ENCODE assay signal across 12 cellular contexts in the genomic region with DNA sequence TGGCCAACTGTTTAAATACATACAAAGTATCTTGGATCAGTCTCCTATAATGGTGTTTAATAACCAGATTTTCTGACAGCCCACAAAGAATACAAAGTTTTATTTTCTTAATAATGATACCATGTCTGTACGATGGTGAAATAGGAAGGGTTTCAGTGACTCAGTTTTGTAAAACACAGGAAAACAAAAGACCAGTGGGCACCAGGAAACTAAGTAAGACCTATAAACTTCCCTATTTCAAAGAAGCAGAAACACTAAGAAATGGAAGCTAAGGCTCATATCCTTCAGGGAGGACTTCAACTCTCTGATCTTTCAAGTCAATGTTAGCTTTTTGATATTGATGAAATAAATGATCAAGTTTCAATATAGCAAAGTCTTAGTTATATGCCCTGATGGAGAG.
DNase-seq lines count a peak whose midpoint lies in the region; ATAC-seq, FAIRE-seq and TF ChIP-seq lines count a peak whose summit lies in the region.
"Had no signal": no experiment of that assay in that cellular context is flagged by ENCODE, and none has a peak within 500 bp of the region (broad histone marks: within the 10 kb centered on the region; RNA-seq: fewer than 3 reads in every experiment).

No MANE protein-coding gene starts in this region.

- H3K79me2 ChIP-seq in SK-N-SH (ENCODE audit: insufficient read depth) = no peaks in the 10 kb centered on the region
- H3K79me2 ChIP-seq in astrocyte (ENCODE audit: insufficient read depth, low read length) = no peaks in the 10 kb centered on the region

- 94% methylated on average over 1 of the region's 1 CpG for WGBS in SK-N-SH (ENCODE audit: low lambda C conversion rate)

- H3K27me3 Mint-ChIP-seq in astrocyte (ENCODE audit: low read depth, unreplicated experiment) (no peaks in the 10 kb centered on the region), osteocyte (ENCODE audit: unreplicated experiment) (no peaks in the 10 kb centered on the region), progenitor cell of endocrine pancreas (no peaks in the 10 kb centered on the region)

- H3K4me2 ChIP-seq in SK-N-SH (no peak overlapping the region), astrocyte (ENCODE audit: low read length) (peak overlapping the region; percentile 7)

- no peak for FAIRE-seq in astrocyte (lab: Jason Lieb, UNC)

- no peaks in the 10 kb centered on the region for H3K27me3 ChIP-seq in SK-N-SH (ENCODE audit: insufficient read depth)
- no peaks in the 10 kb centered on the region for H3K27me3 ChIP-seq in astrocyte (ENCODE audit: insufficient read depth, low read length)
- H3K27me3 ChIP-seq: sigmoid colon had no signal

- TF ChIP-seq RAD21 in SK-N-SH (IDR thresholded peaks at IDR 0.05; ENCODE audit: low read length) = no peak

- no peaks in the 10 kb centered on the region for H3K9me3 Mint-ChIP-seq in astrocyte (ENCODE audit: unreplicated experiment)
- peaks cover 5% of the 10 kb centered on the region for H3K9me3 Mint-ChIP-seq in osteocyte (ENCODE audit: unreplicated experiment)
- H3K9me3 Mint-ChIP-seq in progenitor cell of endocrine pancreas (ENCODE audit: low read depth) = peaks cover 7% of the 10 kb centered on the region

- H3F3A ChIP-seq in SK-N-SH (replicated peaks; ENCODE audit: insufficient read depth) = peaks cover 10% of the 10 kb centered on the region

- H3K36me3 Mint-ChIP-seq in astrocyte (ENCODE audit: low read depth, unreplicated experiment) (no peaks in the 10 kb centered on the region), osteocyte (ENCODE audit: unreplicated experiment) (no peaks in the 10 kb centered on the region), progenitor cell of endocrine pancreas (ENCODE audit: insufficient read depth) (no peaks in the 10 kb centered on the region)

- ATAC-seq in SK-N-SH treated with all-trans-retinoic acid at 6 μM for 48 hours (no peak), HG02759 (IDR thresholded peaks at IDR 0.05; ENCODE audit: unreplicated experiment) (no peak)

- H3K9me3 ChIP-seq in SK-N-SH = no peaks in the 10 kb centered on the region
- H3K9me3 ChIP-seq in astrocyte (ENCODE audit: insufficient read depth, low read depth, low read length) = no peaks in the 10 kb centered on the region
- H3K9me3 ChIP-seq: sigmoid colon had no signal

- H3K4me1 ChIP-seq in SK-N-SH (ENCODE audit: control insufficient read depth in 1 of 2, insufficient read depth in 2 of 2, low read depth in 1 of 2, low read length in 1 of 2) (peaks cover 8 to 28% of the 10 kb centered on the region in 2 experiments), astrocyte (ENCODE audit: insufficient read depth, low read length) (peaks cover 18% of the 10 kb centered on the region)

- CTCF ChIA-PET in SK-N-SH (lab: Yijun Ruan, JAX) = interaction anchor here (1.0 kb wide), 1 partner anchor 20 kb away, joined by 3 read pairs; no protein-coding TSS in a partner anchor

- H3K4me1 Mint-ChIP-seq in astrocyte (ENCODE audit: low read depth, unreplicated experiment) (peaks cover 11% of the 10 kb centered on the region), osteocyte (ENCODE audit: unreplicated experiment) (peaks cover 10% of the 10 kb centered on the region), progenitor cell of endocrine pancreas (ENCODE audit: low read depth) (peaks cover 9% of the 10 kb centered on the region)

- no peak for TF ChIP-seq CTCF in SK-N-SH (IDR thresholded peaks at IDR 0.05)
- TF ChIP-seq CTCF in astrocyte (IDR thresholded peaks at IDR 0.05; ENCODE audit: insufficient read depth, low read depth, low read length) = no peak
- no peak for TF ChIP-seq CTCF in osteocyte (IDR thresholded peaks at IDR 0.05)
- TF ChIP-seq CTCF in progenitor cell of endocrine pancreas (IDR thresholded peaks at IDR 0.05; ENCODE audit: unreplicated experiment) = no peak

- H3K9ac ChIP-seq in SK-N-SH (no peak overlapping the region), astrocyte (ENCODE audit: low read length) (no peak overlapping the region)

- H2AFZ ChIP-seq in SK-N-SH (ENCODE audit: low read depth) (peak overlapping the region; percentile 54; the same call in 1 of the 2 replicates), astrocyte (ENCODE audit: low read depth, low read length) (no peak overlapping the region)

- no peaks in the 10 kb centered on the region for H3K36me3 ChIP-seq in SK-N-SH (replicated peaks in 1 of 2; ENCODE audit: control insufficient read depth in 1 of 2, insufficient read depth in 2 of 2, low read length in 1 of 2)
- no peaks in the 10 kb centered on the region for H3K36me3 ChIP-seq in astrocyte (ENCODE audit: insufficient read depth, low read length)
- H3K36me3 ChIP-seq: sigmoid colon had no signal

- no peaks in the 10 kb centered on the region for H3K9me2 ChIP-seq in SK-N-SH

- H4K20me1 ChIP-seq in SK-N-SH (ENCODE audit: insufficient read depth) (no peaks in the 10 kb centered on the region), astrocyte (ENCODE audit: insufficient read depth, low read length) (no peaks in the 10 kb centered on the region)

- no peak for DNase-seq in SK-N-SH
- DNase-seq in NOMO-1 treated with dmso at 0.1 percent for 144 hours (lab: John Stamatoyannopoulos, UW; ENCODE audit: unreplicated experiment) = peak; percentile 36
- no peak for DNase-seq in astrocyte (ENCODE audit: low read depth)
- DNase-seq in osteocyte (ENCODE audit: extremely low spot score, unreplicated experiment) = no peak
- no peak for DNase-seq in LoVo (ENCODE audit: low spot score)
- DNase-seq in progenitor cell of endocrine pancreas (ENCODE audit: low spot score, unreplicated experiment) = no peak
- DNase-seq: H7, NCI-H187, sigmoid colon had no signal

- TF ChIP-seq EP300 in SK-N-SH (IDR thresholded peaks at IDR 0.05; ENCODE audit: borderline replicate concordance in 1 of 2, low read depth in 1 of 2, low read length in 1 of 2) = no peak

- H3K27ac Mint-ChIP-seq in astrocyte (ENCODE audit: unreplicated experiment) = no peak overlapping the region
- H3K27ac Mint-ChIP-seq in osteocyte (ENCODE audit: unreplicated experiment) = peak overlapping the region; percentile 39
- no peak overlapping the region for H3K27ac Mint-ChIP-seq in progenitor cell of endocrine pancreas

- H3K4me3 Mint-ChIP-seq in astrocyte (ENCODE audit: unreplicated experiment) (no peak overlapping the region), osteocyte (ENCODE audit: unreplicated experiment) (no peak overlapping the region), progenitor cell of endocrine pancreas (ENCODE audit: low read depth) (no peak overlapping the region)

- POLR2A ChIA-PET in SK-N-SH (lab: Yijun Ruan, JAX) = no interaction called here

- H3K27ac ChIP-seq in SK-N-SH (ENCODE audit: low read depth in 2 of 2, low read length in 1 of 2) = no peak overlapping the region; a peak in 1 of 4 replicates
- H3K27ac ChIP-seq in astrocyte (ENCODE audit: low read depth, low read length) = no peak overlapping the region
- H3K27ac ChIP-seq: 22Rv1 had no signal

- H3K4me3 ChIP-seq in SK-N-SH (ENCODE audit: low read depth in 2 of 2, low read length in 1 of 2) (no peak overlapping the region), astrocyte (ENCODE audit: insufficient read depth, low read depth, low read length) (no peak overlapping the region)
- H3K4me3 ChIP-seq: sigmoid colon had no signal

TF ChIP-seq in SK-N-SH, 30 proteins besides CTCF, POLR2A, EP300 and RAD21:
- no peak for TF ChIP-seq FOXM1 (IDR thresholded peaks at IDR 0.05; ENCODE audit: low read depth)
- no peak for TF ChIP-seq YY1 (IDR thresholded peaks at IDR 0.05; ENCODE audit: low read depth)
- no peak for TF ChIP-seq POLR2AphosphoS5 (IDR thresholded peaks at IDR 0.05; ENCODE audit: low read depth, low read length)
- TF ChIP-seq GATA2 (CRISPR knock-in tag; IDR thresholded peaks at IDR 0.05) = no peak

TF ChIP-seq in SK-N-SH treated with all-trans-retinoic acid at 6 μM for 48 hours, 23 proteins besides CTCF, POLR2A, EP300 and RAD21:
- TF ChIP-seq TOX (CRISPR knock-in tag; IDR thresholded peaks at IDR 0.05; ENCODE audit: borderline replicate concordance) = no peak
- no peak for TF ChIP-seq BACH2 (CRISPR knock-in tag; IDR thresholded peaks at IDR 0.05; ENCODE audit: borderline replicate concordance)
- no peak for TF ChIP-seq ZFP30 (CRISPR knock-in tag; IDR thresholded peaks at IDR 0.05)
- TF ChIP-seq, protein P1, sequence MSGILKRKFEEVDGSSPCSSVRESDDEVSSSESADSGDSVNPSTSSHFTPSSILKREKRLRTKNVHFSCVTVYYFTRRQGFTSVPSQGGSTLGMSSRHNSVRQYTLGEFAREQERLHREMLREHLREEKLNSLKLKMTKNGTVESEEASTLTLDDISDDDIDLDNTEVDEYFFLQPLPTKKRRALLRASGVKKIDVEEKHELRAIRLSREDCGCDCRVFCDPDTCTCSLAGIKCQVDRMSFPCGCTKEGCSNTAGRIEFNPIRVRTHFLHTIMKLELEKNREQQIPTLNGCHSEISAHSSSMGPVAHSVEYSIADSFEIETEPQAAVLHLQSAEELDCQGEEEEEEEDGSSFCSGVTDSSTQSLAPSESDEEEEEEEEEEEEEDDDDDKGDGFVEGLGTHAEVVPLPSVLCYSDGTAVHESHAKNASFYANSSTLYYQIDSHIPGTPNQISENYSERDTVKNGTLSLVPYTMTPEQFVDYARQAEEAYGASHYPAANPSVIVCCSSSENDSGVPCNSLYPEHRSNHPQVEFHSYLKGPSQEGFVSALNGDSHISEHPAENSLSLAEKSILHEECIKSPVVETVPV (CRISPR knock-in tag; IDR thresholded peaks at IDR 0.05) = no peak
- TF ChIP-seq, protein P2, sequence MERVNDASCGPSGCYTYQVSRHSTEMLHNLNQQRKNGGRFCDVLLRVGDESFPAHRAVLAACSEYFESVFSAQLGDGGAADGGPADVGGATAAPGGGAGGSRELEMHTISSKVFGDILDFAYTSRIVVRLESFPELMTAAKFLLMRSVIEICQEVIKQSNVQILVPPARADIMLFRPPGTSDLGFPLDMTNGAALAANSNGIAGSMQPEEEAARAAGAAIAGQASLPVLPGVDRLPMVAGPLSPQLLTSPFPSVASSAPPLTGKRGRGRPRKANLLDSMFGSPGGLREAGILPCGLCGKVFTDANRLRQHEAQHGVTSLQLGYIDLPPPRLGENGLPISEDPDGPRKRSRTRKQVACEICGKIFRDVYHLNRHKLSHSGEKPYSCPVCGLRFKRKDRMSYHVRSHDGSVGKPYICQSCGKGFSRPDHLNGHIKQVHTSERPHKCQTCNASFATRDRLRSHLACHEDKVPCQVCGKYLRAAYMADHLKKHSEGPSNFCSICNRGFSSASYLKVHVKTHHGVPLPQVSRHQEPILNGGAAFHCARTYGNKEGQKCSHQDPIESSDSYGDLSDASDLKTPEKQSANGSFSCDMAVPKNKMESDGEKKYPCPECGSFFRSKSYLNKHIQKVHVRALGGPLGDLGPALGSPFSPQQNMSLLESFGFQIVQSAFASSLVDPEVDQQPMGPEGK (CRISPR knock-in tag; IDR thresholded peaks at IDR 0.05; ENCODE audit: borderline replicate concordance) = no peak
